In genomic region chr1:179092896-179093461, GRCh38 we compare ENCODE assay signal across 31 cellular contexts. TPM values are rescaled to one million over a fixed set of nuclear protein-coding genes. Genes with fewer than 3 reads are reported as not detected.
DNase-seq lines count a peak whose midpoint lies in the region; ATAC-seq, FAIRE-seq and TF ChIP-seq lines count a peak whose summit lies in the region.
"Had no signal": no experiment of that assay in that cellular context is flagged by ENCODE, and none has a peak within 500 bp of the region (broad histone marks: within the 10 kb centered on the region; RNA-seq: fewer than 3 reads in every experiment).

No MANE protein-coding gene starts in this region.

- no peak for FAIRE-seq in K562 (lab: Jason Lieb, UNC)
- FAIRE-seq: frontal cortex, GM19239, HTR-8/SVneo, islet of Langerhans, small intestine, TTC549 had no signal

- intact Hi-C loops in K562 (cut with micrococcal nuclease), result no loop called here

- H3K4me3 Mint-ChIP-seq in naive thymus-derived CD8-positive, alpha-beta T cell, result no peak overlapping the region
- H3K4me3 Mint-ChIP-seq: stimulated activated memory B cell treated with anti-CD40 and anti-IgM and Interleukin-4, amounts not matched to agents 10 μg/mL and 1 μg/mL and 100 μg/mL, for 72 hours had no signal

- no peaks in the 10 kb centered on the region for H3K79me2 ChIP-seq in K562 (ENCODE audit: control insufficient read depth, insufficient read depth, low read length)

- no peak overlapping the region for H3K4me2 ChIP-seq in K562 (ENCODE audit: insufficient read depth, low read length)

- ATAC-seq in K562 (no peak), HG02588 (IDR thresholded peaks at IDR 0.05; ENCODE audit: unreplicated experiment) (no peak)
- no peak for ATAC-seq in naive thymus-derived CD8-positive, alpha-beta T cell
- ATAC-seq: esophagus mucosa; stimulated activated memory B cell treated with anti-CD40 and anti-IgM and Interleukin-4, amounts not matched to agents 10 μg/mL and 1 μg/mL and 100 μg/mL, for 72 hours had no signal

- no peak for TF ChIP-seq EP300 in K562 (IDR thresholded peaks at IDR 0.05; ENCODE audit: low read length)

- H3K27me3 Mint-ChIP-seq in naive thymus-derived CD8-positive, alpha-beta T cell, result no peaks in the 10 kb centered on the region
- H3K27me3 Mint-ChIP-seq: stimulated activated memory B cell treated with anti-CD40 and anti-IgM and Interleukin-4, amounts not matched to agents 10 μg/mL and 1 μg/mL and 100 μg/mL, for 72 hours had no signal

- no peaks in the 10 kb centered on the region for H3K9me3 ChIP-seq in HEK293 (ENCODE audit: control insufficient read depth, insufficient read depth, low read depth, low read length)
- no peaks in the 10 kb centered on the region for H3K9me3 ChIP-seq in K562 (replicated peaks; ENCODE audit: control insufficient read depth, insufficient read depth, low read depth, low read length)
- H3K9me3 ChIP-seq: neutrophil, thyroid gland had no signal

- H3K27me3 ChIP-seq in K562 (ENCODE audit: control insufficient read depth in 2 of 2, insufficient read depth in 2 of 2, low read length in 2 of 2), result no peaks in the 10 kb centered on the region
- H3K27me3 ChIP-seq: neutrophil, thyroid gland had no signal

- no peaks in the 10 kb centered on the region for H3K9me3 Mint-ChIP-seq in naive thymus-derived CD8-positive, alpha-beta T cell
- H3K9me3 Mint-ChIP-seq: stimulated activated memory B cell treated with anti-CD40 and anti-IgM and Interleukin-4, amounts not matched to agents 10 μg/mL and 1 μg/mL and 100 μg/mL, for 72 hours had no signal

- peak; percentile 41 for DNase-seq in activated CD8-positive, alpha-beta memory T cell treated with anti-CD3 and anti-CD28 coated beads for 24 hours
- no peak for DNase-seq in activated CD8-positive, alpha-beta memory T cell treated with anti-CD3 and anti-CD28 coated beads, Interleukin-2, amount 50 U/mL, for 48 hours
- no peak for DNase-seq in K562 (ENCODE audit: extremely low read depth in 1 of 4, low spot score in 3 of 4)
- no peak for DNase-seq in naive thymus-derived CD8-positive, alpha-beta T cell
- DNase-seq in NCI-H510A treated with DMSO at 0.1 percent for 48 hours (lab: John Stamatoyannopoulos, UW), result no peak
- no peak for DNase-seq in putamen (ENCODE audit: low spot score)
- DNase-seq: activated gamma-delta T cell; AML-193; aorta; caudate nucleus; hypothalamus; Karpas-422; NCI-H1048; NCI-H187 treated with DMSO at 0.1 percent for 48 hours; NCI-H2227 treated with DMSO at 0.1 percent for 48 hours; NCI-H82; SHP77; small intestine; stimulated activated CD4-positive, alpha-beta T cell treated with anti-CD3 and anti-CD28 coated beads, Interleukin-2, amount 100 ng/mL, for 24 hours; SW 1271; thyroid gland had no signal

- peak overlapping the region in 8 of 10 donors; percentile 29 to 85 (median 54) for H3K27ac Mint-ChIP-seq in naive thymus-derived CD8-positive, alpha-beta T cell

- TF ChIP-seq POLR2A in K562 (conservative IDR thresholded peaks at IDR 0.05), result peak; percentile 7; the same call in 1 of the 2 replicates

- H4K20me1 ChIP-seq in K562 (replicated peaks; ENCODE audit: control insufficient read depth, insufficient read depth, low read length), result no peaks in the 10 kb centered on the region

- no peak overlapping the region for H3K27ac ChIP-seq in HEK293 (ENCODE audit: extremely low read depth, low read depth, low read length)
- H3K27ac ChIP-seq in K562 (ENCODE audit: extremely low read depth, low read depth, low read length), result no peak overlapping the region
- H3K27ac ChIP-seq: neutrophil, thyroid gland had no signal

- TF ChIP-seq RAD21 in K562 (CRISPR knock-in tag; conservative IDR thresholded peaks at IDR 0.05 in 1 of 2, IDR thresholded peaks at IDR 0.05 in 1 of 2), result no peak

- peaks cover 2 to 73% (median 6%) of the 10 kb centered on the region in 3 donors for H3K36me3 Mint-ChIP-seq in naive thymus-derived CD8-positive, alpha-beta T cell

- H3K36me3 ChIP-seq in HEK293 (ENCODE audit: control insufficient read depth in 2 of 2, insufficient read depth in 1 of 2, low read length in 2 of 2), result peaks cover 7 to 91% of the 10 kb centered on the region in 2 experiments
- peaks cover 94% of the 10 kb centered on the region for H3K36me3 ChIP-seq in K562 (ENCODE audit: control insufficient read depth, insufficient read depth, low read length)

- H3K4me3 ChIP-seq in HEK293 (ENCODE audit: low read depth, low read length), result no peak overlapping the region
- no peak overlapping the region for H3K4me3 ChIP-seq in K562
- H3K4me3 ChIP-seq: thyroid gland had no signal

- TF ChIP-seq CTCF in HEK293 (tag by site-specific recombination; IDR thresholded peaks at IDR 0.05), result no peak
- no peak for TF ChIP-seq CTCF in K562 (IDR thresholded peaks at IDR 0.05 in 2 of 3, conservative IDR thresholded peaks at IDR 0.05 in 1 of 3; ENCODE audit: insufficient read depth in 2 of 3, low read depth in 1 of 3, low read length in 3 of 3)

- POLR2A ChIA-PET in HEK293 (lab: Yijun Ruan, JAX) (interaction anchor here (4.0 kb wide), 1 partner anchor 11 kb away, joined by 15 read pairs; the partner anchor contains the start of gene TOR3A), K562 (lab: Yijun Ruan, JAX) (interaction anchor here (0.9 to 1.1 kb wide), 3 partner anchors 10 to 81 kb away, joined by 3 to 5 read pairs (median 3); partner anchors contain the start of gene TOR3A)
- POLR2A ChIA-PET in naive thymus-derived CD8-positive, alpha-beta T cell (lab: Charles Lee), result no interaction called here

- in situ Hi-C loops in K562 (cut with MboI), result no loop called here

- peaks cover 0 to 12% (median 6%) of the 10 kb centered on the region in 4 donors for H3K4me1 Mint-ChIP-seq in naive thymus-derived CD8-positive, alpha-beta T cell

- H3K4me1 ChIP-seq in HEK293 (ENCODE audit: control insufficient read depth, insufficient read depth, low read length) (no peaks in the 10 kb centered on the region), K562 (replicated peaks in 1 of 2; ENCODE audit: control insufficient read depth in 2 of 2, insufficient read depth in 2 of 2, low read length in 2 of 2) (peaks cover 0 to 4% of the 10 kb centered on the region in 2 experiments; a peak in 1 of 5 replicates)
- H3K4me1 ChIP-seq: thyroid gland had no signal

- no TSS peak for BruUV-seq in K562 (replicated peaks; lab: Mats Ljungman, UMichigan)

- H3K9me1 ChIP-seq in K562 (ENCODE audit: control insufficient read depth, insufficient read depth, low read length), result no peaks in the 10 kb centered on the region

- H2AFZ ChIP-seq in K562 (ENCODE audit: low read depth, low read length), result no peak overlapping the region

- CTCF ChIA-PET in HEK293 (lab: Yijun Ruan, JAX), result no interaction called here
- CTCF ChIA-PET in K562 (lab: Yijun Ruan, JAX; ENCODE audit: low intra/inter-chr PET ratio), result interaction anchor here (0.7 kb wide), 1 partner anchor 70 kb away, joined by 3 read pairs; no protein-coding TSS in a partner anchor

- H3K9ac ChIP-seq in K562 (ENCODE audit: insufficient read depth in 1 of 2, low read depth in 2 of 2, low read length in 2 of 2), result 0 out of 4 replicates have a peak overlapping the region, but pooled peaks of 1 of the 2 experiments have one; percentile 6

- WGBS in K562 (ENCODE audit: insufficient coverage, low coverage, missing lambda C conversion rate), result 74% methylated on average over 9 of the region's 9 CpGs

TF ChIP-seq in HEK293, 187 proteins besides CTCF, POLR2A, EP300 and RAD21:
- TF ChIP-seq PRDM1 (tag by site-specific recombination; IDR thresholded peaks at IDR 0.05), result peak; percentile 68
- TF ChIP-seq ZNF16 (tag by site-specific recombination; IDR thresholded peaks at IDR 0.05; ENCODE audit: low read depth), result no peak
TF ChIP-seq in HEK293: peak in this region for 1.

TF ChIP-seq in K562, 482 proteins besides CTCF, POLR2A, EP300 and RAD21:
- TF ChIP-seq RBFOX2 (IDR thresholded peaks at IDR 0.05; ENCODE audit: low read depth, low read length) (0 out of 2 replicates have a peak, but pooled peaks have one; percentile 13), FOXA1 (IDR thresholded peaks at IDR 0.05; ENCODE audit: borderline replicate concordance) (no peak), ZNF668 (CRISPR knock-in tag; IDR thresholded peaks at IDR 0.05) (no peak)

RNA-seq across cellular contexts. Expression of gene TOR3A, which starts 11.1 kb away (rescaled TPM):
- total RNA-seq in K562 (2011; cell fraction: chromatin; rRNA removed; ENCODE audit: low replicate concordance), result 35.1 and 99.5 TPM in 2 replicates
- 118 and 119 TPM in 2 replicates for total RNA-seq in K562 (2011; cell fraction: nucleolus; rRNA removed)
- total RNA-seq in K562 (2011; cell fraction: nucleoplasm; rRNA removed), result 78.9 and 84.8 TPM in 2 replicates
- total RNA-seq in K562 (2014; rRNA removed) (85.5 and 99.4 TPM in 2 replicates), K562 (2014; rRNA removed; fragmentation: Illumina TruSeq; extraction: Trizol) (30.7 and 33.8 TPM in 2 replicates), K562 (2015; rRNA removed; fragmentation: Illumina TruSeq; extraction: Trizol) (38.9 and 39.7 TPM in 2 replicates), K562 (2021) (56.4 and 57.5 TPM in 2 replicates)
- polyA plus RNA-seq in K562 (2011; rRNA removed) (35.9 and 39.0 TPM in 2 replicates), K562 (2014; fragmentation: Illumina TruSeq; extraction: Trizol) (52.4 and 53.1 TPM in 2 replicates), K562 (2014; fragmentation: Nextera tagmentation; extraction: Ambion mirVana) (10 to 100 TPM in 1 of 2 experiments, 1 to 10 TPM in 1; 7.9 to 13.0 TPM), K562 (2014; rRNA removed) (94.5 and 94.7 TPM in 2 replicates)
- polyA plus RNA-seq in K562 (2011; cell fraction: cytosol; rRNA removed), result 46.7 and 101 TPM in 2 replicates
- polyA plus RNA-seq in K562 (2011; cell fraction: nucleus; rRNA removed), result 32.1 and 53.1 TPM in 2 replicates
- 40.2 and 44.0 TPM in 2 replicates for polyA plus RNA-seq in K562 (2012)
- polyA minus RNA-seq in K562 (2011; rRNA and poly(A)+ RNA removed), result 39.1 and 54.9 TPM in 2 replicates
- 30.2 and 38.8 TPM in 2 replicates for polyA minus RNA-seq in K562 (2011; cell fraction: cytosol; rRNA and poly(A)+ RNA removed)
- polyA minus RNA-seq in K562 (2011; cell fraction: nucleus; rRNA and poly(A)+ RNA removed), result 23.4 and 26.4 TPM in 2 replicates
- total RNA-seq in naive thymus-derived CD8-positive, alpha-beta T cell, result 10 to 100 TPM; 21.5 to 25.1 TPM
- polyA plus RNA-seq in naive thymus-derived CD8-positive, alpha-beta T cell, result 10 to 100 TPM; 27.6 to 40.5 (median 29.4) TPM
